In the genomic region with DNA sequence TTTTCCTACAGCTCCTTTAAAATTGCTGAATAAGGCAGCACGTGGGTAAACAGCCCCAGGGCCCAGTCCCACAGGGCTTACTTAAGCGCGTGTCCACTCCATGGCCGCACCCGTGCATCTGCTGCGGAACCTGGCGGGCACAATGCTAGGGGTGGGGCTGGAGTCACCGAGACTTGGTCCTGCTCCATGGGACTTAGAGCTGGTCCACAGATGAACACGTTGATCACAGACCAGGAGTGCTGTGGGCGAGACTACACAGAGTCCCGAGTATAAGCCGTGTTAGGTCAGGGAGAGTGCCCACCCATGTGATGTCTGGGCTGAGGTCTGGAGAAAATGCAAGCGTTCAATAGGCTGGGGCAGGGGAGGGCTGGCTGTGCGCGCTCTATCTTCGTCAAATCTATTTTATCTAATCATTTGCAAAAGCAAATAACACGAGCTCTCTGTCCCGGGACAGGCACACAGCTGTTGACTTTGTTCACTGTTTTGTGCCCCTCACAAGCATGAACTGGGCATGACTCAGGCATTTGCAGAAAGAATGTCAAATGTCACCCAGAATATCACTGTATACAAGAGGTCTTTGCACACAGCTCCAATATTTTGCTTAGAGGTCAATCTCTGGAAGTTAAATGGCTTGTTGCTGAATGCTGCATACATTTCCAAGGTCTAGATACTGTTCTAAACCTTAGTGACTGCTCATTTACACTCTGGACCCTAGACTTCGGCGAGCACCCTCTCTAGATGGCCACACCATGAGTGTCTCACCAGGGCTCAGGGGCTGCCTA, we compare ENCODE assay signal across 1 cellular context.
TF ChIP-seq lines count a peak whose summit lies in the region.

No MANE protein-coding gene starts in this region.

TF ChIP-seq in HepG2, 621 proteins besides CTCF, POLR2A, EP300 and RAD21 (continued from another document and continues in another):
- TF ChIP-seq, protein P1, sequence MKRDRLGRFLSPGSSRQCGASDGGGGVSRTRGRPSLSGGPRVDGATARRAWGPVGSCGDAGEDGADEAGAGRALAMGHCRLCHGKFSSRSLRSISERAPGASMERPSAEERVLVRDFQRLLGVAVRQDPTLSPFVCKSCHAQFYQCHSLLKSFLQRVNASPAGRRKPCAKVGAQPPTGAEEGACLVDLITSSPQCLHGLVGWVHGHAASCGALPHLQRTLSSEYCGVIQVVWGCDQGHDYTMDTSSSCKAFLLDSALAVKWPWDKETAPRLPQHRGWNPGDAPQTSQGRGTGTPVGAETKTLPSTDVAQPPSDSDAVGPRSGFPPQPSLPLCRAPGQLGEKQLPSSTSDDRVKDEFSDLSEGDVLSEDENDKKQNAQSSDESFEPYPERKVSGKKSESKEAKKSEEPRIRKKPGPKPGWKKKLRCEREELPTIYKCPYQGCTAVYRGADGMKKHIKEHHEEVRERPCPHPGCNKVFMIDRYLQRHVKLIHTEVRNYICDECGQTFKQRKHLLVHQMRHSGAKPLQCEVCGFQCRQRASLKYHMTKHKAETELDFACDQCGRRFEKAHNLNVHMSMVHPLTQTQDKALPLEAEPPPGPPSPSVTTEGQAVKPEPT (CRISPR knock-in tag; IDR thresholded peaks at IDR 0.05; ENCODE audit: low read depth), result no peak
- TF ChIP-seq, protein P2, sequence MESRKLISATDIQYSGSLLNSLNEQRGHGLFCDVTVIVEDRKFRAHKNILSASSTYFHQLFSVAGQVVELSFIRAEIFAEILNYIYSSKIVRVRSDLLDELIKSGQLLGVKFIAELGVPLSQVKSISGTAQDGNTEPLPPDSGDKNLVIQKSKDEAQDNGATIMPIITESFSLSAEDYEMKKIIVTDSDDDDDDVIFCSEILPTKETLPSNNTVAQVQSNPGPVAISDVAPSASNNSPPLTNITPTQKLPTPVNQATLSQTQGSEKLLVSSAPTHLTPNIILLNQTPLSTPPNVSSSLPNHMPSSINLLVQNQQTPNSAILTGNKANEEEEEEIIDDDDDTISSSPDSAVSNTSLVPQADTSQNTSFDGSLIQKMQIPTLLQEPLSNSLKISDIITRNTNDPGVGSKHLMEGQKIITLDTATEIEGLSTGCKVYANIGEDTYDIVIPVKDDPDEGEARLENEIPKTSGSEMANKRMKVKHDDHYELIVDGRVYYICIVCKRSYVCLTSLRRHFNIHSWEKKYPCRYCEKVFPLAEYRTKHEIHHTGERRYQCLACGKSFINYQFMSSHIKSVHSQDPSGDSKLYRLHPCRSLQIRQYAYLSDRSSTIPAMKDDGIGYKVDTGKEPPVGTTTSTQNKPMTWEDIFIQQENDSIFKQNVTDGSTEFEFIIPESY (CRISPR knock-in tag; IDR thresholded peaks at IDR 0.05), result peak; percentile 23
- TF ChIP-seq PHB2 (IDR thresholded peaks at IDR 0.05; ENCODE audit: partially characterized antibody), result no peak
- TF ChIP-seq, protein P3, sequence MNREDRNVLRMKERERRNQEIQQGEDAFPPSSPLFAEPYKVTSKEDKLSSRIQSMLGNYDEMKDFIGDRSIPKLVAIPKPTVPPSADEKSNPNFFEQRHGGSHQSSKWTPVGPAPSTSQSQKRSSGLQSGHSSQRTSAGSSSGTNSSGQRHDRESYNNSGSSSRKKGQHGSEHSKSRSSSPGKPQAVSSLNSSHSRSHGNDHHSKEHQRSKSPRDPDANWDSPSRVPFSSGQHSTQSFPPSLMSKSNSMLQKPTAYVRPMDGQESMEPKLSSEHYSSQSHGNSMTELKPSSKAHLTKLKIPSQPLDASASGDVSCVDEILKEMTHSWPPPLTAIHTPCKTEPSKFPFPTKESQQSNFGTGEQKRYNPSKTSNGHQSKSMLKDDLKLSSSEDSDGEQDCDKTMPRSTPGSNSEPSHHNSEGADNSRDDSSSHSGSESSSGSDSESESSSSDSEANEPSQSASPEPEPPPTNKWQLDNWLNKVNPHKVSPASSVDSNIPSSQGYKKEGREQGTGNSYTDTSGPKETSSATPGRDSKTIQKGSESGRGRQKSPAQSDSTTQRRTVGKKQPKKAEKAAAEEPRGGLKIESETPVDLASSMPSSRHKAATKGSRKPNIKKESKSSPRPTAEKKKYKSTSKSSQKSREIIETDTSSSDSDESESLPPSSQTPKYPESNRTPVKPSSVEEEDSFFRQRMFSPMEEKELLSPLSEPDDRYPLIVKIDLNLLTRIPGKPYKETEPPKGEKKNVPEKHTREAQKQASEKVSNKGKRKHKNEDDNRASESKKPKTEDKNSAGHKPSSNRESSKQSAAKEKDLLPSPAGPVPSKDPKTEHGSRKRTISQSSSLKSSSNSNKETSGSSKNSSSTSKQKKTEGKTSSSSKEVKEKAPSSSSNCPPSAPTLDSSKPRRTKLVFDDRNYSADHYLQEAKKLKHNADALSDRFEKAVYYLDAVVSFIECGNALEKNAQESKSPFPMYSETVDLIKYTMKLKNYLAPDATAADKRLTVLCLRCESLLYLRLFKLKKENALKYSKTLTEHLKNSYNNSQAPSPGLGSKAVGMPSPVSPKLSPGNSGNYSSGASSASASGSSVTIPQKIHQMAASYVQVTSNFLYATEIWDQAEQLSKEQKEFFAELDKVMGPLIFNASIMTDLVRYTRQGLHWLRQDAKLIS (CRISPR knock-in tag; IDR thresholded peaks at IDR 0.05), result no peak
- TF ChIP-seq MATR3 (CRISPR knock-in tag; IDR thresholded peaks at IDR 0.05), result no peak
- TF ChIP-seq ZNF766 (CRISPR knock-in tag; IDR thresholded peaks at IDR 0.05; ENCODE audit: borderline replicate concordance), result no peak
- TF ChIP-seq ZNF292 (CRISPR knock-in tag; IDR thresholded peaks at IDR 0.05; ENCODE audit: borderline replicate concordance, low read depth), result peak; percentile 52; the same call in 1 of the 2 replicates
- no peak for TF ChIP-seq CENPT (CRISPR knock-in tag; IDR thresholded peaks at IDR 0.05; ENCODE audit: low read depth)
- no peak for TF ChIP-seq ZNF549 (CRISPR knock-in tag; IDR thresholded peaks at IDR 0.05)
- 0 out of 2 replicates have a peak, but pooled peaks have one; percentile 43 for TF ChIP-seq JUN (CRISPR knock-in tag; IDR thresholded peaks at IDR 0.05)
- no peak for TF ChIP-seq GTF3A (CRISPR knock-in tag; conservative IDR thresholded peaks at IDR 0.05)
- TF ChIP-seq HOXD1 (CRISPR knock-in tag; IDR thresholded peaks at IDR 0.05), result no peak
- peak; percentile 24; the same call in 1 of the 2 replicates for TF ChIP-seq BHLHE40 (IDR thresholded peaks at IDR 0.05; ENCODE audit: low read length)
- TF ChIP-seq, protein P4, sequence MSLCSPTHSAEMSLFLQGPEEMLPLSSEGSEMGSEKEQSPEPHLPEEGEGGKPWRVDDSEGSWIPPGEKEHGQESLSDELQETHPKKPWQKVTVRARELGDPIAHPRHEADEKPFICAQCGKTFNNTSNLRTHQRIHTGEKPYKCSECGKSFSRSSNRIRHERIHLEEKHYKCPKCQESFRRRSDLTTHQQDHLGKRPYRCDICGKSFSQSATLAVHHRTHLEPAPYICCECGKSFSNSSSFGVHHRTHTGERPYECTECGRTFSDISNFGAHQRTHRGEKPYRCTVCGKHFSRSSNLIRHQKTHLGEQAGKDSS (CRISPR knock-in tag; IDR thresholded peaks at IDR 0.05; ENCODE audit: borderline replicate concordance, low read depth), result peak; percentile 28; the same call in 1 of the 2 replicates
- TF ChIP-seq HNF4A (CRISPR knock-in tag; IDR thresholded peaks at IDR 0.05), result peak; percentile 70
- TF ChIP-seq ZNF564 (CRISPR knock-in tag; IDR thresholded peaks at IDR 0.05), result no peak
- TF ChIP-seq RAD51 (IDR thresholded peaks at IDR 0.05; ENCODE audit: borderline replicate concordance), result no peak
- peak; percentile 53; the same call in 1 of the 2 replicates for TF ChIP-seq ZNF788 (CRISPR knock-in tag; IDR thresholded peaks at IDR 0.05; ENCODE audit: borderline replicate concordance)
- TF ChIP-seq, protein P5, sequence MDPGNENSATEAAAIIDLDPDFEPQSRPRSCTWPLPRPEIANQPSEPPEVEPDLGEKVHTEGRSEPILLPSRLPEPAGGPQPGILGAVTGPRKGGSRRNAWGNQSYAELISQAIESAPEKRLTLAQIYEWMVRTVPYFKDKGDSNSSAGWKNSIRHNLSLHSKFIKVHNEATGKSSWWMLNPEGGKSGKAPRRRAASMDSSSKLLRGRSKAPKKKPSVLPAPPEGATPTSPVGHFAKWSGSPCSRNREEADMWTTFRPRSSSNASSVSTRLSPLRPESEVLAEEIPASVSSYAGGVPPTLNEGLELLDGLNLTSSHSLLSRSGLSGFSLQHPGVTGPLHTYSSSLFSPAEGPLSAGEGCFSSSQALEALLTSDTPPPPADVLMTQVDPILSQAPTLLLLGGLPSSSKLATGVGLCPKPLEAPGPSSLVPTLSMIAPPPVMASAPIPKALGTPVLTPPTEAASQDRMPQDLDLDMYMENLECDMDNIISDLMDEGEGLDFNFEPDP (CRISPR knock-in tag; conservative IDR thresholded peaks at IDR 0.05), result no peak
- TF ChIP-seq, protein P6, sequence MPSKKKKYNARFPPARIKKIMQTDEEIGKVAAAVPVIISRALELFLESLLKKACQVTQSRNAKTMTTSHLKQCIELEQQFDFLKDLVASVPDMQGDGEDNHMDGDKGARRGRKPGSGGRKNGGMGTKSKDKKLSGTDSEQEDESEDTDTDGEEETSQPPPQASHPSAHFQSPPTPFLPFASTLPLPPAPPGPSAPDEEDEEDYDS (CRISPR knock-in tag; IDR thresholded peaks at IDR 0.05), result no peak; the same call in 1 of the 2 replicates
- TF ChIP-seq KLF6 (CRISPR knock-in tag; IDR thresholded peaks at IDR 0.05), result no peak; the same call in 1 of the 2 replicates
- TF ChIP-seq, protein P7, sequence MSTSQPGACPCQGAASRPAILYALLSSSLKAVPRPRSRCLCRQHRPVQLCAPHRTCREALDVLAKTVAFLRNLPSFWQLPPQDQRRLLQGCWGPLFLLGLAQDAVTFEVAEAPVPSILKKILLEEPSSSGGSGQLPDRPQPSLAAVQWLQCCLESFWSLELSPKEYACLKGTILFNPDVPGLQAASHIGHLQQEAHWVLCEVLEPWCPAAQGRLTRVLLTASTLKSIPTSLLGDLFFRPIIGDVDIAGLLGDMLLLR (CRISPR knock-in tag; IDR thresholded peaks at IDR 0.05), result no peak
- peak; percentile 42; the same call in 1 of the 2 replicates for TF ChIP-seq DPF2 (CRISPR knock-in tag; IDR thresholded peaks at IDR 0.05; ENCODE audit: borderline replicate concordance, low read depth)
- TF ChIP-seq, protein P8, sequence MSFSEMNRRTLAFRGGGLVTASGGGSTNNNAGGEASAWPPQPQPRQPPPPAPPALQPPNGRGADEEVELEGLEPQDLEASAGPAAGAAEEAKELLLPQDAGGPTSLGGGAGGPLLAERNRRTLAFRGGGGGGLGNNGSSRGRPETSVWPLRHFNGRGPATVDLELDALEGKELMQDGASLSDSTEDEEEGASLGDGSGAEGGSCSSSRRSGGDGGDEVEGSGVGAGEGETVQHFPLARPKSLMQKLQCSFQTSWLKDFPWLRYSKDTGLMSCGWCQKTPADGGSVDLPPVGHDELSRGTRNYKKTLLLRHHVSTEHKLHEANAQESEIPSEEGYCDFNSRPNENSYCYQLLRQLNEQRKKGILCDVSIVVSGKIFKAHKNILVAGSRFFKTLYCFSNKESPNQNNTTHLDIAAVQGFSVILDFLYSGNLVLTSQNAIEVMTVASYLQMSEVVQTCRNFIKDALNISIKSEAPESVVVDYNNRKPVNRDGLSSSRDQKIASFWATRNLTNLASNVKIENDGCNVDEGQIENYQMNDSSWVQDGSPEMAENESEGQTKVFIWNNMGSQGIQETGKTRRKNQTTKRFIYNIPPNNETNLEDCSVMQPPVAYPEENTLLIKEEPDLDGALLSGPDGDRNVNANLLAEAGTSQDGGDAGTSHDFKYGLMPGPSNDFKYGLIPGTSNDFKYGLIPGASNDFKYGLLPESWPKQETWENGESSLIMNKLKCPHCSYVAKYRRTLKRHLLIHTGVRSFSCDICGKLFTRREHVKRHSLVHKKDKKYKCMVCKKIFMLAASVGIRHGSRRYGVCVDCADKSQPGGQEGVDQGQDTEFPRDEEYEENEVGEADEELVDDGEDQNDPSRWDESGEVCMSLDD (CRISPR knock-in tag; IDR thresholded peaks at IDR 0.05; ENCODE audit: borderline replicate concordance), result no peak
- TF ChIP-seq, protein P9, sequence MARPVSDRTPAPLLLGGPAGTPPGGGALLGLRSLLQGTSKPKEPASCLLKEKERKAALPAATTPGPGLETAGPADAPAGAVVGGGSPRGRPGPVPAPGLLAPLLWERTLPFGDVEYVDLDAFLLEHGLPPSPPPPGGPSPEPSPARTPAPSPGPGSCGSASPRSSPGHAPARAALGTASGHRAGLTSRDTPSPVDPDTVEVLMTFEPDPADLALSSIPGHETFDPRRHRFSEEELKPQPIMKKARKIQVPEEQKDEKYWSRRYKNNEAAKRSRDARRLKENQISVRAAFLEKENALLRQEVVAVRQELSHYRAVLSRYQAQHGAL (CRISPR knock-in tag; IDR thresholded peaks at IDR 0.05; ENCODE audit: not compliant biosample characterization), result no peak
- TF ChIP-seq HCFC1 (IDR thresholded peaks at IDR 0.05; ENCODE audit: low read depth, low read length), result no peak
- no peak for TF ChIP-seq ZNF660 (CRISPR knock-in tag; IDR thresholded peaks at IDR 0.05; ENCODE audit: borderline replicate concordance, low read depth)
- no peak for TF ChIP-seq ZNF430 (CRISPR knock-in tag; IDR thresholded peaks at IDR 0.05)
- TF ChIP-seq, protein P10, sequence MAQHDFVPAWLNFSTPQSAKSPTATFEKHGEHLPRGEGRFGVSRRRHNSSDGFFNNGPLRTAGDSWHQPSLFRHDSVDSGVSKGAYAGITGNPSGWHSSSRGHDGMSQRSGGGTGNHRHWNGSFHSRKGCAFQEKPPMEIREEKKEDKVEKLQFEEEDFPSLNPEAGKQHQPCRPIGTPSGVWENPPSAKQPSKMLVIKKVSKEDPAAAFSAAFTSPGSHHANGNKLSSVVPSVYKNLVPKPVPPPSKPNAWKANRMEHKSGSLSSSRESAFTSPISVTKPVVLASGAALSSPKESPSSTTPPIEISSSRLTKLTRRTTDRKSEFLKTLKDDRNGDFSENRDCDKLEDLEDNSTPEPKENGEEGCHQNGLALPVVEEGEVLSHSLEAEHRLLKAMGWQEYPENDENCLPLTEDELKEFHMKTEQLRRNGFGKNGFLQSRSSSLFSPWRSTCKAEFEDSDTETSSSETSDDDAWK (CRISPR knock-in tag; IDR thresholded peaks at IDR 0.05), result no peak
- TF ChIP-seq, protein P11, sequence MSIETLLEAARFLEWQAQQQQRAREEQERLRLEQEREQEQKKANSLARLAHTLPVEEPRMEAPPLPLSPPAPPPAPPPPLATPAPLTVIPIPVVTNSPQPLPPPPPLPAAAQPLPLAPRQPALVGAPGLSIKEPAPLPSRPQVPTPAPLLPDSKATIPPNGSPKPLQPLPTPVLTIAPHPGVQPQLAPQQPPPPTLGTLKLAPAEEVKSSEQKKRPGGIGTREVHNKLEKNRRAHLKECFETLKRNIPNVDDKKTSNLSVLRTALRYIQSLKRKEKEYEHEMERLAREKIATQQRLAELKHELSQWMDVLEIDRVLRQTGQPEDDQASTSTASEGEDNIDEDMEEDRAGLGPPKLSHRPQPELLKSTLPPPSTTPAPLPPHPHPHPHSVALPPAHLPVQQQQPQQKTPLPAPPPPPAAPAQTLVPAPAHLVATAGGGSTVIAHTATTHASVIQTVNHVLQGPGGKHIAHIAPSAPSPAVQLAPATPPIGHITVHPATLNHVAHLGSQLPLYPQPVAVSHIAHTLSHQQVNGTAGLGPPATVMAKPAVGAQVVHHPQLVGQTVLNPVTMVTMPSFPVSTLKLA (IDR thresholded peaks at IDR 0.05), result no peak
- TF ChIP-seq, protein P12, sequence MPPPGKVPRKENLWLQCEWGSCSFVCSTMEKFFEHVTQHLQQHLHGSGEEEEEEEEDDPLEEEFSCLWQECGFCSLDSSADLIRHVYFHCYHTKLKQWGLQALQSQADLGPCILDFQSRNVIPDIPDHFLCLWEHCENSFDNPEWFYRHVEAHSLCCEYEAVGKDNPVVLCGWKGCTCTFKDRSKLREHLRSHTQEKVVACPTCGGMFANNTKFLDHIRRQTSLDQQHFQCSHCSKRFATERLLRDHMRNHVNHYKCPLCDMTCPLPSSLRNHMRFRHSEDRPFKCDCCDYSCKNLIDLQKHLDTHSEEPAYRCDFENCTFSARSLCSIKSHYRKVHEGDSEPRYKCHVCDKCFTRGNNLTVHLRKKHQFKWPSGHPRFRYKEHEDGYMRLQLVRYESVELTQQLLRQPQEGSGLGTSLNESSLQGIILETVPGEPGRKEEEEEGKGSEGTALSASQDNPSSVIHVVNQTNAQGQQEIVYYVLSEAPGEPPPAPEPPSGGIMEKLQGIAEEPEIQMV (CRISPR knock-in tag; IDR thresholded peaks at IDR 0.05; ENCODE audit: low read depth), result no peak
- no peak for TF ChIP-seq LCORL (IDR thresholded peaks at IDR 0.05)
- TF ChIP-seq LCORL (CRISPR knock-in tag; IDR thresholded peaks at IDR 0.05), result peak; percentile 99
